ENCODE assay signal across 12 cellular contexts in the genomic region with DNA sequence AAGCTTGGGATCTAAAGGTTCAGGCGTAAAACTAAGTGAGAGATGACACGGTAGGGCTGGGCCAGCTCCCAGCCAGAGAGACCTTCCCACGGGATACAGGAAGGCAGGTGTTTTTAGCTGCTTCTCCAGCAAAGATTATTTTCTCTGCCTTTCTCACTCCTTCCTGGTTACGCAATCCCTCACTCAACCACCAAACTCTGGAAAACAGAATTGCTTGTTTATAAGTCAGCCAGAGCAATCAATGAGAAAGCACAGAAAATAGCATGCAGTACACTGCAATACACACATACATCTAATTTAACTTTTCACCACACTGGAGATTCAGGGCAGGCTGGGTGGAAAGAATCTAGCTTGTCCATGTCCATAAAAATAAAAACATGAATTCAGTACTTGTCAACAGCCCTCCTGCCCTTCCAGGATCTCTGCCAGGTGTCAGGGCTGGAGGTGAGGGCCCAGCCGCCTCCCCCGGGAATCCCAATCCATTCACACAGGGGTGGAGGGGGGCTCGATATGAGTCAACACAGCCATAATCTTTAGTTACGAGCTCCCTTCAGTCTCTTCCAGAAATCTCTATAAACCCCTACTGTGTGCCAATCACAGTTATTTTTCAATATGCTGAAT. TPM values are rescaled to one million over a fixed set of nuclear protein-coding genes. Genes with fewer than 3 reads are reported as not detected.
DNase-seq lines count a peak whose midpoint lies in the region; ATAC-seq and TF ChIP-seq lines count a peak whose summit lies in the region.
"Had no signal": no experiment of that assay in that cellular context is flagged by ENCODE, and none has a peak within 500 bp of the region (broad histone marks: within the 10 kb centered on the region; RNA-seq: fewer than 3 reads in every experiment).

No MANE protein-coding gene starts in this region.

- ATAC-seq in activated naive CD4-positive, alpha-beta T cell treated with anti-CD3 and anti-CD28 coated beads, Interleukin-2, amount 50 U/mL, for 72 hours = no peak

- no peaks in the 10 kb centered on the region for H3K36me3 Mint-ChIP-seq in activated naive CD4-positive, alpha-beta T cell treated with anti-CD3 and anti-CD28 coated beads, Interleukin-2, amount 50 U/mL, for 72 hours

- H3K4me3 ChIP-seq in ovary (no peak overlapping the region), adrenal gland (no peak overlapping the region)

- H3K27ac Mint-ChIP-seq in activated naive CD4-positive, alpha-beta T cell treated with anti-CD3 and anti-CD28 coated beads, Interleukin-2, amount 50 U/mL, for 72 hours = no peak overlapping the region

- DNase-seq in H4 (ENCODE audit: low spot score) (peak; percentile 77), NCI-H226 (peak; percentile 84), fibroblast of peridontal ligament (ENCODE audit: extremely low read depth) (peak; percentile 72), ovary (peak in 3 of 5 donors; percentile 25 to 34 (median 29)), DMS 273 (lab: John Stamatoyannopoulos, UW; ENCODE audit: unreplicated experiment) (no peak), adrenal gland (no peak), NCI-H748 treated with DMSO at 0.1 percent for 48 hours (lab: John Stamatoyannopoulos, UW) (no peak)
- DNase-seq in activated naive CD4-positive, alpha-beta T cell treated with anti-CD3 and anti-CD28 coated beads, Interleukin-2, amount 50 U/mL, for 72 hours (ENCODE audit: low spot score in 2 of 2) = no peak
- DNase-seq: activated CD8-positive, alpha-beta memory T cell treated with anti-CD3 and anti-CD28 coated beads, Interleukin-2, amount 50 U/mL, for 48 hours; effector memory CD4-positive, alpha-beta T cell; SHP77; stimulated activated CD4-positive, alpha-beta T cell treated with anti-CD3 and anti-CD28 coated beads, Interleukin-4, amount 100 ng/mL, for 1 hour had no signal

- no peaks in the 10 kb centered on the region for H3K36me3 ChIP-seq in ovary
- no peaks in the 10 kb centered on the region for H3K36me3 ChIP-seq in adrenal gland (replicated peaks in 1 of 2)

- no peak overlapping the region for H3K27ac ChIP-seq in ovary
- no peak overlapping the region for H3K27ac ChIP-seq in adrenal gland

- no peaks in the 10 kb centered on the region for H3K9me3 Mint-ChIP-seq in activated naive CD4-positive, alpha-beta T cell treated with anti-CD3 and anti-CD28 coated beads, Interleukin-2, amount 50 U/mL, for 72 hours

- TF ChIP-seq POLR2A in ovary (IDR thresholded peaks at IDR 0.05) (no peak), adrenal gland (IDR thresholded peaks at IDR 0.05) (no peak)

- 31 to 36% (median 35%) methylated on average over 8 of the region's 8 CpGs for whole genome bisulfite sequencing in ovary, 3 donors
- 69 to 76% (median 73%) methylated on average over 8 of the region's 8 CpGs for WGBS in adrenal gland, 4 donors

- no peaks in the 10 kb centered on the region for H3K27me3 ChIP-seq in ovary
- H3K27me3 ChIP-seq in adrenal gland = no peaks in the 10 kb centered on the region

- H3K4me1 ChIP-seq in ovary (ENCODE audit: insufficient read depth) = no peaks in the 10 kb centered on the region
- H3K4me1 ChIP-seq in adrenal gland (replicated peaks in 1 of 2) = no peaks in the 10 kb centered on the region

- TF ChIP-seq CTCF in ovary (IDR thresholded peaks at IDR 0.05) = no peak
- TF ChIP-seq CTCF in adrenal gland (IDR thresholded peaks at IDR 0.05) = no peak

- intact Hi-C loops in ovary (cut with DNase I) (no loop called here), adrenal gland (cut with DNase I) (no loop called here)

- H3K9me3 ChIP-seq in ovary = no peaks in the 10 kb centered on the region
- H3K9me3 ChIP-seq in adrenal gland (replicated peaks in 1 of 3) = no peaks in the 10 kb centered on the region

- no peak for TF ChIP-seq EP300 in ovary (IDR thresholded peaks at IDR 0.05)

RNA-seq across cellular contexts. Expression of gene RHPN2, which starts 12.2 kb away (rescaled TPM):
- total RNA-seq in H4 (2014; rRNA removed; shearing (Covaris generic)) = 8.0 and 14.6 TPM in 2 replicates
- 10 to 100 TPM in 1 of 7 donors, 1 to 10 TPM in 6; 1.3 to 47.9 (median 3.9) TPM for total RNA-seq in ovary
- polyA plus RNA-seq in ovary = 1 to 10 TPM; 1.7 to 2.6 TPM
- 1 to 10 TPM in 4 of 8 donors, under 1 TPM in 3, not detected in 1; 0.52 to 1.3 (median 1.0) TPM for total RNA-seq in adrenal gland
- 1 to 10 TPM in 1 of 3 donors, under 1 TPM in 2; 0.54 to 1.3 (median 0.72) TPM for polyA plus RNA-seq in adrenal gland
- total RNA-seq in activated naive CD4-positive, alpha-beta T cell treated with anti-CD3 and anti-CD28 coated beads, Interleukin-2, amount 50 U/mL, for 72 hours = 1 to 10 TPM; 2.0 to 4.7 TPM

RNA-seq across cellular contexts. Expression of gene GPATCH1, which starts 28.5 kb away (rescaled TPM):
- 6.6 and 7.5 TPM in 2 replicates for total RNA-seq in H4 (2014; rRNA removed; shearing (Covaris generic))
- total RNA-seq in ovary (10 to 100 TPM in 4 of 7 donors, 1 to 10 TPM in 3; 4.4 to 11.5 (median 10.5) TPM), adrenal gland (1 to 10 TPM; 4.6 to 8.9 (median 6.8) TPM)
- polyA plus RNA-seq in ovary (10 to 100 TPM in 1 of 2 donors, 1 to 10 TPM in 1; 6.8 to 10.9 TPM), adrenal gland (1 to 10 TPM; 7.0 to 10.0 (median 9.1) TPM)
- total RNA-seq in activated naive CD4-positive, alpha-beta T cell treated with anti-CD3 and anti-CD28 coated beads, Interleukin-2, amount 50 U/mL, for 72 hours = 10 to 100 TPM; 12.9 to 15.6 TPM

Comparison
In these comparisons a context has a peak if more than half of its experiments do, and no peak if none do; other contexts are left out.
1. DNase-seq: peak in H4 (single experiment), NCI-H226 (single experiment), fibroblast of peridontal ligament (single experiment) and ovary (3 of 5); none in DMS 273 (single experiment), adrenal gland (0 of 7), NCI-H748 treated with DMSO at 0.1 percent for 48 hours (single experiment) and activated naive CD4-positive, alpha-beta T cell treated with anti-CD3 and anti-CD28 coated beads, Interleukin-2, amount 50 U/mL, for 72 hours (0 of 2).